ENCODE assay signal across 25 cellular contexts in genomic region chr4:149933883-149934282, GRCh38.
DNase-seq lines count a peak whose midpoint lies in the region; ATAC-seq, FAIRE-seq and TF ChIP-seq lines count a peak whose summit lies in the region.
"Had no signal": no experiment of that assay in that cellular context is flagged by ENCODE, and none has a peak within 500 bp of the region (broad histone marks: within the 10 kb centered on the region; RNA-seq: fewer than 3 reads in every experiment).

No MANE protein-coding gene starts in this region.

- CTCF ChIA-PET in activated CD8-positive, alpha-beta T cell treated with anti-CD3 and anti-CD28 coated beads for 36 hours (lab: Charles Lee) = no interaction called here

- no peaks in the 10 kb centered on the region for H3K4me1 Mint-ChIP-seq in activated CD8-positive, alpha-beta T cell treated with anti-CD3 and anti-CD28 coated beads for 36 hours (ENCODE audit: low read depth)
- H3K4me1 Mint-ChIP-seq: activated CD4-positive, alpha-beta T cell treated with anti-CD3 and anti-CD28 coated beads, Interleukin-2, amount 10 ng/mL, durations not matched to agents 7 days and 5 days; activated naive CD8-positive, alpha-beta T cell treated with anti-CD3 and anti-CD28 coated beads, Interleukin-2, amount 50 U/mL, for 24 hours; stimulated activated naive CD8-positive, alpha-beta T cell treated with anti-CD3 and anti-CD28 coated beads, Interleukin-15, amount 100 ng/mL, for 72 hours had no signal

- DNase-seq in EL (peak; percentile 13), NCI-H446 treated with DMSO at 0.1 percent for 48 hours (lab: John Stamatoyannopoulos, UW) (peak; percentile 51), fibroblast of pulmonary artery (ENCODE audit: low read depth) (peak; percentile 42), stromal cell of bone marrow (ENCODE audit: low read depth) (peak; percentile 13), SIG-M5 (lab: John Stamatoyannopoulos, UW) (no peak), frontal cortex (ENCODE audit: low spot score in 2 of 2) (no peak)
- DNase-seq in activated CD8-positive, alpha-beta T cell treated with anti-CD3 and anti-CD28 coated beads for 36 hours = no peak
- DNase-seq: activated CD4-positive, alpha-beta T cell treated with anti-CD3 and anti-CD28 coated beads, Interleukin-2, amount 10 ng/mL, durations not matched to agents 7 days and 5 days; activated naive CD8-positive, alpha-beta T cell treated with anti-CD3 and anti-CD28 coated beads, Interleukin-2, amount 50 U/mL, for 24 hours; activated T-cell treated with anti-CD3 and anti-CD28 coated beads, Interleukin-2, amount 50 U/mL, for 4 hours; body of pancreas; CD4-positive, alpha-beta T cell; DMS 273 treated with DMSO at 0.1 percent for 48 hours; foreskin fibroblast; left colon; NCI-H1092; NCI-H1694 treated with DMSO at 0.1 percent for 48 hours; NCI-H2171; NCI-H524; SHP77; stimulated activated naive CD8-positive, alpha-beta T cell treated with anti-CD3 and anti-CD28 coated beads, Interleukin-15, amount 100 ng/mL, for 72 hours; T-helper 9 cell had no signal

- H3K27me3 Mint-ChIP-seq in activated CD8-positive, alpha-beta T cell treated with anti-CD3 and anti-CD28 coated beads for 36 hours = peaks cover 2% of the 10 kb centered on the region
- H3K27me3 Mint-ChIP-seq: activated CD4-positive, alpha-beta T cell treated with anti-CD3 and anti-CD28 coated beads, Interleukin-2, amount 10 ng/mL, durations not matched to agents 7 days and 5 days; activated naive CD8-positive, alpha-beta T cell treated with anti-CD3 and anti-CD28 coated beads, Interleukin-2, amount 50 U/mL, for 24 hours had no signal

- H3K27ac Mint-ChIP-seq in activated CD8-positive, alpha-beta T cell treated with anti-CD3 and anti-CD28 coated beads for 36 hours = no peak overlapping the region
- H3K27ac Mint-ChIP-seq: activated CD4-positive, alpha-beta T cell treated with anti-CD3 and anti-CD28 coated beads, Interleukin-2, amount 10 ng/mL, durations not matched to agents 7 days and 5 days; activated naive CD8-positive, alpha-beta T cell treated with anti-CD3 and anti-CD28 coated beads, Interleukin-2, amount 50 U/mL, for 24 hours; CD4-positive, alpha-beta T cell; stimulated activated naive CD8-positive, alpha-beta T cell treated with anti-CD3 and anti-CD28 coated beads, Interleukin-15, amount 100 ng/mL, for 72 hours had no signal

- no peak for TF ChIP-seq CTCF in fibroblast of pulmonary artery (IDR thresholded peaks at IDR 0.05; ENCODE audit: low read length, missing control alignments)
- no peak for TF ChIP-seq CTCF in activated CD8-positive, alpha-beta T cell treated with anti-CD3 and anti-CD28 coated beads for 36 hours (IDR thresholded peaks at IDR 0.05)

- POLR2A ChIA-PET in activated CD8-positive, alpha-beta T cell treated with anti-CD3 and anti-CD28 coated beads for 36 hours (lab: Charles Lee) = no interaction called here

- intact Hi-C loops in activated CD8-positive, alpha-beta T cell treated with anti-CD3 and anti-CD28 coated beads for 36 hours (cut with micrococcal nuclease) = no loop called here

- no peaks in the 10 kb centered on the region for H3K9me3 Mint-ChIP-seq in activated CD8-positive, alpha-beta T cell treated with anti-CD3 and anti-CD28 coated beads for 36 hours
- H3K9me3 Mint-ChIP-seq: activated CD4-positive, alpha-beta T cell treated with anti-CD3 and anti-CD28 coated beads, Interleukin-2, amount 10 ng/mL, durations not matched to agents 7 days and 5 days had no signal

- H3K36me3 Mint-ChIP-seq in activated CD8-positive, alpha-beta T cell treated with anti-CD3 and anti-CD28 coated beads for 36 hours (ENCODE audit: low read depth) = no peaks in the 10 kb centered on the region

- no peak overlapping the region for H3K4me3 Mint-ChIP-seq in activated CD8-positive, alpha-beta T cell treated with anti-CD3 and anti-CD28 coated beads for 36 hours
- H3K4me3 Mint-ChIP-seq: activated CD4-positive, alpha-beta T cell treated with anti-CD3 and anti-CD28 coated beads, Interleukin-2, amount 10 ng/mL, durations not matched to agents 7 days and 5 days; activated naive CD8-positive, alpha-beta T cell treated with anti-CD3 and anti-CD28 coated beads, Interleukin-2, amount 50 U/mL, for 24 hours; activated T-cell treated with anti-CD3 and anti-CD28 coated beads, Interleukin-2, amount 50 U/mL, for 4 hours; CD4-positive, alpha-beta T cell; stimulated activated naive CD8-positive, alpha-beta T cell treated with anti-CD3 and anti-CD28 coated beads, Interleukin-15, amount 100 ng/mL, for 72 hours had no signal

- H3K4me3 ChIP-seq in fibroblast of pulmonary artery (replicated peaks; ENCODE audit: low read depth, low read length) = no peak overlapping the region
- H3K4me3 ChIP-seq: body of pancreas, prostate gland, tibial nerve had no signal

- no peak for ATAC-seq in activated CD8-positive, alpha-beta T cell treated with anti-CD3 and anti-CD28 coated beads for 36 hours
- ATAC-seq: activated naive CD8-positive, alpha-beta T cell treated with anti-CD3 and anti-CD28 coated beads, Interleukin-2, amount 50 U/mL, for 24 hours; activated T-cell treated with anti-CD3 and anti-CD28 coated beads, Interleukin-2, amount 50 U/mL, for 4 hours; body of pancreas; left colon; stimulated activated naive CD8-positive, alpha-beta T cell treated with anti-CD3 and anti-CD28 coated beads, Interleukin-15, amount 100 ng/mL, for 72 hours had no signal

- no peak for FAIRE-seq in frontal cortex (lab: Jason Lieb, UNC)
- FAIRE-seq: H54 had no signal

Comparison
In these comparisons a context has a peak if more than half of its experiments do, and no peak if none do; other contexts are left out.
1. DNase-seq: peak in EL (single experiment), NCI-H446 treated with DMSO at 0.1 percent for 48 hours (single experiment), fibroblast of pulmonary artery (single experiment) and stromal cell of bone marrow (single experiment); none in SIG-M5 (single experiment), frontal cortex (0 of 2) and activated CD8-positive, alpha-beta T cell treated with anti-CD3 and anti-CD28 coated beads for 36 hours (single experiment).